6 cellular contexts compared by ENCODE assay signal in genomic region chr19:57903298-57904174, GRCh38. TPM values are rescaled to one million over a fixed set of nuclear protein-coding genes. Genes with fewer than 3 reads are reported as not detected.
DNase-seq lines count a peak whose midpoint lies in the region; ATAC-seq, FAIRE-seq and TF ChIP-seq lines count a peak whose summit lies in the region.

No MANE protein-coding gene starts in this region.

- H3K27ac ChIP-seq in heart right ventricle (no peak overlapping the region), body of pancreas (no peak overlapping the region)

- TF ChIP-seq CTCF in heart right ventricle (IDR thresholded peaks at IDR 0.05) (peak; percentile 11 to 63 (median 52)), body of pancreas (IDR thresholded peaks at IDR 0.05) (peak in 6 of 7 experiments; percentile 15 to 45 (median 37)), osteocyte (IDR thresholded peaks at IDR 0.05) (peak; percentile 53)

- no peak overlapping the region for H3K27ac Mint-ChIP-seq in osteocyte (ENCODE audit: unreplicated experiment)

- ATAC-seq in heart right ventricle (peak in 1 of 8 donors; percentile 25), Right ventricle myocardium inferior (no peak), body of pancreas (peak; percentile 45), GM19463 (IDR thresholded peaks at IDR 0.05; ENCODE audit: unreplicated experiment) (no peak)

- DNase-seq in heart right ventricle = no peak
- DNase-seq in Right ventricle myocardium inferior (ENCODE audit: missing footprints) = no peak
- DNase-seq in body of pancreas = no peak
- DNase-seq in osteocyte (ENCODE audit: extremely low spot score, unreplicated experiment) = no peak
- no peak for DNase-seq in GM19239 (ENCODE audit: insufficient read length, low spot score)

- peaks cover 0 to 32% (median 10%) of the 10 kb centered on the region in 9 donors for H3K36me3 ChIP-seq in heart right ventricle
- H3K36me3 ChIP-seq in body of pancreas (replicated peaks in 1 of 2; ENCODE audit: insufficient read depth in 1 of 2, low read depth in 2 of 2) = no peaks in the 10 kb centered on the region

- peaks cover 25% of the 10 kb centered on the region for H3K9me3 Mint-ChIP-seq in osteocyte (ENCODE audit: unreplicated experiment)

- TF ChIP-seq POLR2A in body of pancreas (IDR thresholded peaks at IDR 0.05) = no peak

- no peaks in the 10 kb centered on the region for H3K4me1 Mint-ChIP-seq in osteocyte (ENCODE audit: unreplicated experiment)

- H3K4me3 ChIP-seq in heart right ventricle = no peak overlapping the region
- H3K4me3 ChIP-seq in body of pancreas = no peak overlapping the region

- H3K9me3 ChIP-seq in heart right ventricle = peaks cover 0 to 49% (median 0%) of the 10 kb centered on the region in 11 donors
- H3K9me3 ChIP-seq in body of pancreas = peaks cover 0 to 25% (median 0%) of the 10 kb centered on the region in 3 donors

- no peaks in the 10 kb centered on the region for H3K27me3 ChIP-seq in heart right ventricle
- H3K27me3 ChIP-seq in body of pancreas = no peaks in the 10 kb centered on the region

- no peaks in the 10 kb centered on the region for H3K27me3 Mint-ChIP-seq in osteocyte (ENCODE audit: unreplicated experiment)

- no peak for FAIRE-seq in GM19239 (lab: Jason Lieb, UNC)

- H3K36me3 Mint-ChIP-seq in osteocyte (ENCODE audit: unreplicated experiment) = peaks cover 37% of the 10 kb centered on the region

- H3K4me1 ChIP-seq in heart right ventricle (peaks cover 0 to 5% (median 0%) of the 10 kb centered on the region in 9 donors), body of pancreas (no peaks in the 10 kb centered on the region)

- WGBS in heart right ventricle, 2 donors = 48 to 55% methylated on average over 9 of the region's 9 CpGs
- 52 to 56% methylated on average over 9 of the region's 9 CpGs for WGBS in body of pancreas, 2 donors

- H3K4me3 Mint-ChIP-seq in osteocyte (ENCODE audit: unreplicated experiment) = no peak overlapping the region

- intact Hi-C loops in heart right ventricle (cut with DNase I) = loop anchor here in 4 of 10 donors (5.0 to 10.0 kb wide), 4 partner anchors 159 to 801 kb away; partner anchors contain the start of gene ZNF776 (in 1 of the 4)
- intact Hi-C loops in Right ventricle myocardium inferior (cut with DNase I) = loop anchor here (2.0 kb wide), 1 partner anchor 165 kb away; no protein-coding TSS in a partner anchor
- intact Hi-C loops in body of pancreas (cut with DNase I) = no loop called here

RNA-seq across cellular contexts. Expression of gene ZNF417, which starts 12.9 kb away (rescaled TPM):
- total RNA-seq in heart right ventricle = 10 to 100 TPM in 5 of 10 donors, 1 to 10 TPM in 5; 6.5 to 14.0 (median 9.9) TPM
- 1 to 10 TPM; 1.8 to 5.8 TPM for polyA plus RNA-seq in heart right ventricle
- 9.5 TPM for total RNA-seq in Right ventricle myocardium inferior
- total RNA-seq in body of pancreas = 1 to 10 TPM; 7.3 to 7.6 TPM
- total RNA-seq in osteocyte = 16.9 and 21.0 TPM in 2 replicates

RNA-seq across cellular contexts. Expression of gene ZNF814, which starts 14.7 kb away (rescaled TPM):
- total RNA-seq in heart right ventricle = 10 to 100 TPM in 9 of 10 donors, 1 to 10 TPM in 1; 6.2 to 14.8 (median 12.6) TPM
- 10 to 100 TPM in 1 of 2 donors, 1 to 10 TPM in 1; 8.7 to 26.1 TPM for polyA plus RNA-seq in heart right ventricle
- 12.7 TPM for total RNA-seq in Right ventricle myocardium inferior
- 10 to 100 TPM in 1 of 2 donors, 1 to 10 TPM in 1; 6.5 to 30.7 TPM for total RNA-seq in body of pancreas
- total RNA-seq in osteocyte = 17.2 and 18.0 TPM in 2 replicates

RNA-seq across cellular contexts. Expression of gene ZNF418, which starts 31.7 kb away (rescaled TPM):
- total RNA-seq in heart right ventricle (10 to 100 TPM in 9 of 10 donors, 1 to 10 TPM in 1; 8.7 to 16.5 (median 12.0) TPM), Right ventricle myocardium inferior (11.0 TPM), body of pancreas (10 to 100 TPM in 1 of 2 donors, 1 to 10 TPM in 1; 2.6 to 15.3 TPM), osteocyte (12.0 and 12.3 TPM in 2 replicates)
- 10 to 100 TPM in 1 of 2 donors, 1 to 10 TPM in 1; 3.2 to 10.2 TPM for polyA plus RNA-seq in heart right ventricle

RNA-seq across cellular contexts. Expression of gene ZNF256, which starts 44.0 kb away (rescaled TPM):
- total RNA-seq in heart right ventricle (10 to 100 TPM in 6 of 10 donors, 1 to 10 TPM in 4; 7.5 to 14.9 (median 11.4) TPM), Right ventricle myocardium inferior (9.3 TPM), body of pancreas (1 to 10 TPM; 3.6 to 6.9 TPM), osteocyte (6.0 and 6.3 TPM in 2 replicates)
- polyA plus RNA-seq in heart right ventricle = 1 to 10 TPM; 4.9 to 6.3 TPM

RNA-seq across cellular contexts. Expression of gene ZNF587, which starts 53.9 kb away (rescaled TPM):
- total RNA-seq in heart right ventricle = 10 to 100 TPM; 16.0 to 24.8 (median 20.0) TPM
- polyA plus RNA-seq in heart right ventricle = 10 to 100 TPM in 1 of 2 donors, 1 to 10 TPM in 1; 4.2 to 39.1 TPM
- 16.4 TPM for total RNA-seq in Right ventricle myocardium inferior
- total RNA-seq in body of pancreas = 10 to 100 TPM; 13.7 to 20.1 TPM
- 33.5 and 34.2 TPM in 2 replicates for total RNA-seq in osteocyte
